Comparison of ENCODE assay signal across 20 cellular contexts in genomic region chr16:64738321-64738960, GRCh38.
DNase-seq lines count a peak whose midpoint lies in the region; FAIRE-seq and TF ChIP-seq lines count a peak whose summit lies in the region.
"Had no signal": no experiment of that assay in that cellular context is flagged by ENCODE, and none has a peak within 500 bp of the region (broad histone marks: within the 10 kb centered on the region; RNA-seq: fewer than 3 reads in every experiment).

No MANE protein-coding gene starts in this region.

- CTCF ChIA-PET in AG04449 (lab: Yijun Ruan, JAX) (interaction anchor here (1.0 kb wide), 1 partner anchor 10 kb away, joined by 3 read pairs; no protein-coding TSS in a partner anchor), A673 (lab: Charles Lee) (no interaction called here)

- BruUV-seq in A673 (replicated peaks; lab: Mats Ljungman, UMichigan), result no TSS peak

- H3K27me3 ChIP-seq in bronchial epithelial cell (ENCODE audit: control insufficient read depth, insufficient read depth, low read length) (no peaks in the 10 kb centered on the region), A673 (replicated peaks; ENCODE audit: insufficient read depth, low read depth, low read length, poor library complexity) (no peaks in the 10 kb centered on the region)
- H3K27me3 ChIP-seq: gastroesophageal sphincter had no signal

- POLR2A ChIA-PET in AG04449 (lab: Yijun Ruan, JAX), result interaction anchor here (0.6 to 1.0 kb wide), 2 partner anchors 13 to 214 kb away, joined by 3 read pairs; no protein-coding TSS in a partner anchor
- POLR2A ChIA-PET in A673 (lab: Charles Lee; ENCODE audit: low non-redundant PET), result no interaction called here

- intact Hi-C loops in A673 (cut with micrococcal nuclease; ENCODE audit: unreplicated experiment), result no loop called here

- H3K36me3 ChIP-seq in bronchial epithelial cell (ENCODE audit: control insufficient read depth, insufficient read depth, low read length) (no peaks in the 10 kb centered on the region), A673 (ENCODE audit: insufficient read depth, low read length, poor library complexity, severe bottlenecking) (no peaks in the 10 kb centered on the region)
- H3K36me3 ChIP-seq: gastroesophageal sphincter had no signal

- H3K9me3 ChIP-seq in A673 (ENCODE audit: low read depth, low read length, poor library complexity, severe bottlenecking), result no peaks in the 10 kb centered on the region
- H3K9me3 ChIP-seq: gastroesophageal sphincter, psoas muscle had no signal

- DNase-seq in AG04449 (ENCODE audit: low read depth, low spot score) (peak; percentile 64), HCEC 1CT (peak; percentile 5), bronchial epithelial cell (ENCODE audit: low read depth) (peak; percentile 33), hepatic stellate cell (ENCODE audit: low spot score) (peak; percentile 24), OCI-M1 (lab: John Stamatoyannopoulos, UW) (no peak), A673 (ENCODE audit: low spot score) (no peak), mesenteric fat pad (ENCODE audit: low spot score) (no peak), occipital lobe (lab: John Stamatoyannopoulos, UW) (no peak)
- DNase-seq: activated CD4-positive, alpha-beta T cell treated with anti-CD3 and anti-CD28 coated beads, Interleukin-2, amount 10 ng/mL, durations not matched to agents 24 days and 14 days; activated naive CD4-positive, alpha-beta T cell treated with anti-CD3 and anti-CD28 coated beads for 36 hours; AML-193; effector CD8-positive, alpha-beta T cell; MM.1S; natural killer cell; NCI-H1930; NCI-H526; PC-3; psoas muscle had no signal

- no peak for TF ChIP-seq CTCF in AG04449 (IDR thresholded peaks at IDR 0.05; ENCODE audit: insufficient read depth, low read length, missing control alignments)
- no peak for TF ChIP-seq CTCF in bronchial epithelial cell (IDR thresholded peaks at IDR 0.05; ENCODE audit: insufficient read depth, low read length, severe bottlenecking)
- no peak for TF ChIP-seq CTCF in A673 (conservative IDR thresholded peaks at IDR 0.05; ENCODE audit: low read depth, low read length)

- H3K27ac ChIP-seq in A673 (ENCODE audit: low read depth, low read length, poor library complexity, severe bottlenecking), result no peak overlapping the region
- H3K27ac ChIP-seq: gastroesophageal sphincter, psoas muscle had no signal

- no peak for FAIRE-seq in bronchial epithelial cell (lab: Jason Lieb, UNC)
- FAIRE-seq: TTC549 had no signal

- H3K4me1 ChIP-seq in A673 (ENCODE audit: insufficient read depth, low read length, poor library complexity, severe bottlenecking), result no peaks in the 10 kb centered on the region
- H3K4me1 ChIP-seq: gastroesophageal sphincter, psoas muscle had no signal

- no peak overlapping the region for H3K4me3 ChIP-seq in AG04449 (ENCODE audit: low read depth, low read length)
- H3K4me3 ChIP-seq in bronchial epithelial cell (ENCODE audit: low read depth, low read length), result no peak overlapping the region
- no peak overlapping the region for H3K4me3 ChIP-seq in A673 (ENCODE audit: low read depth, low read length, poor library complexity, severe bottlenecking)
- H3K4me3 ChIP-seq: gastroesophageal sphincter, psoas muscle had no signal

Comparison
In these comparisons a context has a peak if more than half of its experiments do, and no peak if none do; other contexts are left out.
1. DNase-seq: peak in AG04449 (single experiment), HCEC 1CT (single experiment), bronchial epithelial cell (single experiment) and hepatic stellate cell (single experiment); none in OCI-M1 (single experiment), A673 (single experiment), mesenteric fat pad (single experiment) and occipital lobe (single experiment).